ENCODE assay signal across 9 cellular contexts in the genomic region with DNA sequence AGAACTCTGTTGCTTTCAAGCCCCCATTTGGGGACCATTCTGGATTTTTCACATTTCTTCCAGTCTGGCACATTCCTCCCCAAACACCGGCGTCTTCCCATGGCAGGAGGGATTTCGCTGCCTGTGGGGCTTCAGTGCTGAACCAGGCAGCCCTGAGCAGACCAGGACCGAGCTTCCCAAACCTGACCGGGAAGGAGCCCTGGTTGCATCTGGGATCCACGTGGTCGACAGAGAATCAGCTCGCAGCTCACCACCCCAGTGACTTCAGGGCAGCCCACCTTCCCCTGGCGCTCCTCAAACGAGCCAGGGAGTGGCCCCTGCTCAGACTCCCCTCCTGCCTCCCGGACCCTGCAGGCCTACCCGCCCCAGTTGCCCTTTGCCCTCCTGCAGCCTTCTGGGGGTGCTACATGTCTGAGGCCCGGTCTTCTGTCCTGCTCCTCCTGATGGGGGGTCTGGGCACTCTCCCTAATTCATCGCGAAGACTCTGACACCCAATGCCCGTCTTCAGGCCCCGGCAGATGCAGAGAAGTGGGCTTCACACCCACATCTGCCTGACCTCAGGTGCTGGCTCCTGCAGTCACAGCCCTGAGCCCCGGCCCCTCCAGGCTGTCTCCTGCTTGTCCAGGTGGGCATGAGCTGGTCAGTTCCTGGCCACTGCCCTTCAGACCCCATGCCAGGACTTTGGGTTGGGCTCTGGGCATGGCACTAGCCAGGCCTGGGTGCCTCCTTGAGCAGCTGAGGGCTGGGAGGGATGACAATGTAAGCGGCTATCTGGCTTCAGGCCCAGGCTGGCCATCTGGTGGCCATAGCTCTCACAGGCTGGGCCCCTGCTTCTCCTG. TPM values are rescaled to one million over a fixed set of nuclear protein-coding genes. Genes with fewer than 3 reads are reported as not detected.
DNase-seq lines count a peak whose midpoint lies in the region; ATAC-seq and TF ChIP-seq lines count a peak whose summit lies in the region.
"Had no signal": no experiment of that assay in that cellular context is flagged by ENCODE, and none has a peak within 500 bp of the region (broad histone marks: within the 10 kb centered on the region; RNA-seq: fewer than 3 reads in every experiment).

No MANE protein-coding gene starts in this region.

- peak; percentile 19; the same call in 1 of the 2 replicates for TF ChIP-seq CTCF in WI38 (IDR thresholded peaks at IDR 0.05; ENCODE audit: low read depth, low read length)
- no peak for TF ChIP-seq CTCF in spleen (IDR thresholded peaks at IDR 0.05 in 8 of 11, conservative IDR thresholded peaks at IDR 0.05 in 3 of 11)

- DNase-seq in NCI-H1092 treated with DMSO at 0.1 percent for 48 hours (lab: John Stamatoyannopoulos, UW) (peak; percentile 17), NCI-H1092 (lab: John Stamatoyannopoulos, UW) (no peak), hepatic stellate cell (ENCODE audit: low spot score) (peak; percentile 36), spleen (peak; percentile 82), SIG-M5 (lab: John Stamatoyannopoulos, UW) (no peak), cortex of kidney (lab: John Stamatoyannopoulos, UW) (no peak)

- no peaks in the 10 kb centered on the region for H3K9me3 ChIP-seq in spleen

- no peak for ATAC-seq in HG03025 (IDR thresholded peaks at IDR 0.05; ENCODE audit: low FRiP score, unreplicated experiment)

- peaks cover 12 to 42% (median 29%) of the 10 kb centered on the region in 6 donors for H3K4me1 ChIP-seq in spleen

- intact Hi-C loops in spleen (cut with DNase I; ENCODE audit: low total_unique reads): loop anchor here (10.0 kb wide), 1 partner anchor 696 kb away; the partner anchor contains the start of gene RNF187

- H3K4me3 ChIP-seq in WI38 (ENCODE audit: low read depth, low read length) (peak overlapping the region; percentile 73), spleen (peak overlapping the region in 7 of 8 donors; percentile 44 to 77 (median 72))

- WGBS in spleen, 5 donors: 73 to 81% (median 75%) methylated on average over 11 to 19 of the region's 19 CpGs

- no peak for TF ChIP-seq POLR2A in spleen (IDR thresholded peaks at IDR 0.05)

- H3K36me3 ChIP-seq in spleen: no peaks in the 10 kb centered on the region

- peaks cover 0 to 32% (median 0%) of the 10 kb centered on the region in 7 donors for H3K27me3 ChIP-seq in spleen (replicated peaks in 1 of 7)

- H3K27ac ChIP-seq in spleen: peak overlapping the region in 5 of 8 donors; percentile 59 to 72 (median 67)
- H3K27ac ChIP-seq: VCaP had no signal

RNA-seq across cellular contexts. Expression of gene PRSS38, which starts 26.2 kb away (rescaled TPM):
- not detected for total RNA-seq in spleen
- not detected for polyA plus RNA-seq in spleen

RNA-seq across cellular contexts. Expression of gene SNAP47, which starts 54.0 kb away (rescaled TPM):
- 10 to 100 TPM; 20.6 to 42.7 (median 27.8) TPM for total RNA-seq in spleen
- 10 to 100 TPM in 2 of 3 donors, 1 to 10 TPM in 1; 10.0 to 14.4 (median 11.2) TPM for polyA plus RNA-seq in spleen

RNA-seq across cellular contexts. Expression of gene JMJD4, which starts 54.2 kb away (rescaled TPM):
- 10 to 100 TPM; 14.3 to 35.4 (median 21.1) TPM for total RNA-seq in spleen
- 10 to 100 TPM; 11.2 to 17.2 (median 14.5) TPM for polyA plus RNA-seq in spleen

Comparison
In these comparisons a context has a peak if more than half of its experiments do, and no peak if none do; other contexts are left out.
1. DNase-seq: peak in NCI-H1092 treated with DMSO at 0.1 percent for 48 hours (single experiment), hepatic stellate cell (single experiment) and spleen (single experiment); none in NCI-H1092 (single experiment), SIG-M5 (single experiment) and cortex of kidney (single experiment).